ENCODE assay signal across 9 cellular contexts in genomic region chr14:24307575-24308341, GRCh38. TPM values are rescaled to one million over a fixed set of nuclear protein-coding genes. Genes with fewer than 3 reads are reported as not detected.
A peak's percentile ranks its signal among the peaks of the same experiment; 100 is the strongest.
DNase-seq lines count a peak whose midpoint lies in the region; ATAC-seq and TF ChIP-seq lines count a peak whose summit lies in the region.
"Had no signal": no experiment of that assay in that cellular context is flagged by ENCODE, and none has a peak within 500 bp of the region (broad histone marks: within the 10 kb centered on the region; RNA-seq: fewer than 3 reads in every experiment).

TSS of gene CIDEB (minus strand) at chr14:24307977. CDS start at chr14:24307858, 119 bp downstream.

- no peaks in the 10 kb centered on the region for H3K9me3 Mint-ChIP-seq in CD4-positive, alpha-beta T cell
- no peaks in the 10 kb centered on the region for H3K9me3 Mint-ChIP-seq in H9
- no peaks in the 10 kb centered on the region for H3K9me3 Mint-ChIP-seq in activated CD8-positive, alpha-beta memory T cell treated with anti-CD3 and anti-CD28 coated beads, Interleukin-2, amount 10 ng/mL, durations not matched to agents 7 days and 5 days (ENCODE audit: low read depth)

- no peaks in the 10 kb centered on the region for H4K20me1 ChIP-seq in H9 (ENCODE audit: control insufficient read depth, insufficient read depth, insufficient read length)

- H3K4ac ChIP-seq in H9 (ENCODE audit: low read depth, low read length), result no peak within 1 kb of the TSS

- H2BK12ac ChIP-seq in H9 (ENCODE audit: insufficient read length, low read depth, low read length), result no peak within 1 kb of the TSS

- H3K36me3 Mint-ChIP-seq in CD4-positive, alpha-beta T cell (ENCODE audit: low read depth), result peaks cover 60% of the 10 kb centered on the region
- peaks cover 31 to 67% (median 51%) of the 10 kb centered on the region in 3 experiments for H3K36me3 Mint-ChIP-seq in H9 (ENCODE audit: insufficient read depth in 1 of 3, low read depth in 3 of 3)
- H3K36me3 Mint-ChIP-seq in activated CD8-positive, alpha-beta memory T cell treated with anti-CD3 and anti-CD28 coated beads, Interleukin-2, amount 10 ng/mL, durations not matched to agents 7 days and 5 days, result peaks cover 41% of the 10 kb centered on the region

- H3K9ac ChIP-seq in H9 (ENCODE audit: extremely low read depth, insufficient read length, low read length) (no peak within 1 kb of the TSS), endocrine pancreas (ENCODE audit: control insufficient read depth, insufficient read depth, low read length) (peak within 1 kb of the TSS; percentile 67)

- H3K4me1 Mint-ChIP-seq in CD4-positive, alpha-beta T cell (ENCODE audit: low read depth), result peaks cover 52% of the 10 kb centered on the region
- H3K4me1 Mint-ChIP-seq in H9, result peaks cover 5 to 6% of the 10 kb centered on the region in 2 experiments; a peak in 3 of 4 replicates
- H3K4me1 Mint-ChIP-seq in activated CD8-positive, alpha-beta memory T cell treated with anti-CD3 and anti-CD28 coated beads, Interleukin-2, amount 10 ng/mL, durations not matched to agents 7 days and 5 days, result peaks cover 42% of the 10 kb centered on the region

- POLR2A ChIA-PET in CD4-positive, alpha-beta T cell (lab: Charles Lee), result interaction anchor here (0.7 to 5.5 kb wide), 14 partner anchors 8 to 249 kb away, joined by 3 to 52 read pairs (median 4); partner anchors contain the start of genes CBLN3, DCAF11, DHRS1 and IPO4

- peak in 9 of 10 experiments; percentile 36 to 61 (median 47) for DNase-seq in CD4-positive, alpha-beta T cell
- DNase-seq in H9, result peak; percentile 68
- peak; percentile 25 for DNase-seq in NCI-H748 treated with DMSO at 0.1 percent for 48 hours (lab: John Stamatoyannopoulos, UW)
- DNase-seq in activated CD8-positive, alpha-beta memory T cell treated with anti-CD3 and anti-CD28 coated beads, Interleukin-2, amount 10 ng/mL, durations not matched to agents 7 days and 5 days, result peak; percentile 76
- DNase-seq in mucosa of descending colon, result peak in 2 of 3 donors; percentile 84 to 88
- DNase-seq in thyroid gland, result peak; percentile 48 to 60

- no peak within 1 kb of the TSS for H3T11ph ChIP-seq in H9 (ENCODE audit: low read length)

- H3K27me3 Mint-ChIP-seq in CD4-positive, alpha-beta T cell, result no peaks in the 10 kb centered on the region
- no peaks in the 10 kb centered on the region for H3K27me3 Mint-ChIP-seq in H9 (ENCODE audit: low read depth)
- H3K27me3 Mint-ChIP-seq in activated CD8-positive, alpha-beta memory T cell treated with anti-CD3 and anti-CD28 coated beads, Interleukin-2, amount 10 ng/mL, durations not matched to agents 7 days and 5 days, result no peaks in the 10 kb centered on the region

- H2AK5ac ChIP-seq in H9 (ENCODE audit: insufficient read length, low read length), result no peak within 1 kb of the TSS

- no peak within 1 kb of the TSS for H4K8ac ChIP-seq in H9 (replicated peaks; ENCODE audit: insufficient read length, low read depth, low read length)

- TF ChIP-seq POLR2A in thyroid gland (IDR thresholded peaks at IDR 0.05), result no peak

- CTCF ChIA-PET in CD4-positive, alpha-beta T cell (lab: Charles Lee), result interaction anchor here (0.7 to 4.9 kb wide), 24 partner anchors 8 to 164 kb away, joined by 3 to 67 read pairs (median 4); partner anchors contain the start of genes CHMP4A, DHRS1, NOP9 and RABGGTA
- CTCF ChIA-PET in activated CD8-positive, alpha-beta memory T cell treated with anti-CD3 and anti-CD28 coated beads, Interleukin-2, amount 10 ng/mL, durations not matched to agents 7 days and 5 days (lab: Charles Lee), result interaction anchor here (0.6 to 20.8 kb wide), 34 partner anchors 9 to 249 kb away, joined by 3 to 541 read pairs (median 6); partner anchors contain the start of genes ADCY4, CBLN3, CHMP4A and DHRS1

- H3K18ac ChIP-seq in H9 (ENCODE audit: insufficient read length, low read depth, low read length), result no peak within 1 kb of the TSS

- no peak within 1 kb of the TSS for H2BK20ac ChIP-seq in H9 (ENCODE audit: low read depth, low read length, poor library complexity, severe bottlenecking)

- no peaks in the 10 kb centered on the region for H3K79me1 ChIP-seq in H9 (ENCODE audit: insufficient read depth, low read depth, low read length, poor library complexity, severe bottlenecking)

- H2AFZ ChIP-seq in H9 (ENCODE audit: low read length), result no peak within 1 kb of the TSS

- no peaks in the 10 kb centered on the region for H3K79me2 ChIP-seq in H9 (ENCODE audit: insufficient read depth, low read length)

- H3K4me1 ChIP-seq in H9 (ENCODE audit: insufficient read depth, low read length) (no peaks in the 10 kb centered on the region), endocrine pancreas (ENCODE audit: control insufficient read depth, insufficient read depth, low read length) (no peaks in the 10 kb centered on the region), mucosa of descending colon (ENCODE audit: low read depth) (peaks cover 45% of the 10 kb centered on the region), thyroid gland (peaks cover 19 to 41% of the 10 kb centered on the region in 2 donors)

- H4K91ac ChIP-seq in H9 (ENCODE audit: insufficient read length, low read depth, low read length), result no peak within 1 kb of the TSS

- peak within 1 kb of the TSS; percentile 76 for H3K27ac Mint-ChIP-seq in CD4-positive, alpha-beta T cell
- H3K27ac Mint-ChIP-seq in H9, result peak within 1 kb of the TSS in 2 of 3 experiments; percentile 12 to 64; a peak in 3 of 7 replicates
- peak within 1 kb of the TSS; percentile 67 for H3K27ac Mint-ChIP-seq in activated CD8-positive, alpha-beta memory T cell treated with anti-CD3 and anti-CD28 coated beads, Interleukin-2, amount 10 ng/mL, durations not matched to agents 7 days and 5 days

- no peak within 1 kb of the TSS for H3K56ac ChIP-seq in H9 (ENCODE audit: insufficient read length, low read depth, low read length)

- H3K4me3 Mint-ChIP-seq in CD4-positive, alpha-beta T cell, result peak within 1 kb of the TSS; percentile 54
- peak within 1 kb of the TSS in 1 of 2 experiments; percentile 3; a peak in 1 of 5 replicates for H3K4me3 Mint-ChIP-seq in H9
- H3K4me3 Mint-ChIP-seq in activated CD8-positive, alpha-beta memory T cell treated with anti-CD3 and anti-CD28 coated beads, Interleukin-2, amount 10 ng/mL, durations not matched to agents 7 days and 5 days, result no peak within 1 kb of the TSS

- H2BK5ac ChIP-seq in H9 (ENCODE audit: insufficient read length, low read length), result no peak within 1 kb of the TSS

- intact Hi-C loops in CD4-positive, alpha-beta T cell (cut with DNase I, micrococcal nuclease), result no loop called here
- intact Hi-C loops in mucosa of descending colon (cut with DNase I, micrococcal nuclease), result no loop called here
- intact Hi-C loops in thyroid gland (cut with DNase I), result no loop called here

- no peaks in the 10 kb centered on the region for H3K23me2 ChIP-seq in H9 (ENCODE audit: insufficient read length, low read depth, low read length, poor library complexity, severe bottlenecking)

- H3K36me3 ChIP-seq in endocrine pancreas (ENCODE audit: control insufficient read depth, insufficient read depth, low read length), result no peaks in the 10 kb centered on the region
- peaks cover 8% of the 10 kb centered on the region for H3K36me3 ChIP-seq in mucosa of descending colon (ENCODE audit: low read depth)
- peaks cover 34 to 35% of the 10 kb centered on the region in 2 donors for H3K36me3 ChIP-seq in thyroid gland

- H3K23ac ChIP-seq in H9 (ENCODE audit: insufficient read length, low read depth, low read length), result no peak within 1 kb of the TSS

- no peak within 1 kb of the TSS for H2BK15ac ChIP-seq in H9 (ENCODE audit: low read depth, low read length)

- no peaks in the 10 kb centered on the region for H3K9me3 ChIP-seq in CD4-positive, alpha-beta T cell (ENCODE audit: control insufficient read depth, low read length)
- no peaks in the 10 kb centered on the region for H3K9me3 ChIP-seq in H9 (ENCODE audit: control insufficient read depth, low read depth, low read length)
- no peaks in the 10 kb centered on the region for H3K9me3 ChIP-seq in endocrine pancreas (ENCODE audit: control insufficient read depth, low read length)
- no peaks in the 10 kb centered on the region for H3K9me3 ChIP-seq in mucosa of descending colon
- no peaks in the 10 kb centered on the region for H3K9me3 ChIP-seq in thyroid gland

- no peak within 1 kb of the TSS for H3K4me3 ChIP-seq in endocrine pancreas (ENCODE audit: control insufficient read depth, insufficient read depth, low read length)
- no peak within 1 kb of the TSS for H3K4me3 ChIP-seq in mucosa of descending colon
- no peak within 1 kb of the TSS for H3K4me3 ChIP-seq in thyroid gland (replicated peaks in 1 of 3)
- H3K4me3 ChIP-seq: SK-N-MC had no signal

- no CpG with 5 or more reads among the region's 6 CpGs for WGBS in H9 (ENCODE audit: extremely low coverage, insufficient read length, low lambda C conversion rate)
- WGBS in thyroid gland, 2 donors, result 61 to 67% methylated on average over 6 of the region's 6 CpGs

- H3K14ac ChIP-seq in H9 (ENCODE audit: insufficient read depth, low read length), result no peak within 1 kb of the TSS

- no peak within 1 kb of the TSS for H3K4me2 ChIP-seq in H9 (ENCODE audit: insufficient read depth, insufficient read length, low read length)

- no peak within 1 kb of the TSS for H3K27ac ChIP-seq in CD4-positive, alpha-beta T cell (ENCODE audit: low read depth, low read length)
- H3K27ac ChIP-seq in H9 (ENCODE audit: insufficient read length, low read depth, low read length) (no peak within 1 kb of the TSS), thyroid gland (no peak within 1 kb of the TSS)
- H3K27ac ChIP-seq: SK-N-MC had no signal

- H4K5ac ChIP-seq in H9 (ENCODE audit: insufficient read length, low read depth, low read length), result no peak within 1 kb of the TSS

- peak; percentile 92 for TF ChIP-seq CTCF in CD4-positive, alpha-beta T cell (IDR thresholded peaks at IDR 0.05)
- TF ChIP-seq CTCF in H9 (conservative IDR thresholded peaks at IDR 0.05) (peak; percentile 94), mucosa of descending colon (IDR thresholded peaks at IDR 0.05) (peak; percentile 94), thyroid gland (IDR thresholded peaks at IDR 0.05) (peak; percentile 66 to 93 (median 80))

- peak; percentile 21 for ATAC-seq in CD4-positive, alpha-beta T cell (ENCODE audit: poor library complexity)
- no peak for ATAC-seq in activated CD8-positive, alpha-beta memory T cell treated with anti-CD3 and anti-CD28 coated beads, Interleukin-2, amount 10 ng/mL, durations not matched to agents 7 days and 5 days
- peak; percentile 69 for ATAC-seq in mucosa of descending colon
- no peak for ATAC-seq in HG02840 (IDR thresholded peaks at IDR 0.05; ENCODE audit: low FRiP score, unreplicated experiment)

- no peak within 1 kb of the TSS for H2BK120ac ChIP-seq in H9 (ENCODE audit: low read depth, low read length, poor library complexity, severe bottlenecking)

- no peaks in the 10 kb centered on the region for H3K27me3 ChIP-seq in CD4-positive, alpha-beta T cell (ENCODE audit: control insufficient read depth, insufficient read depth, low read length)
- H3K27me3 ChIP-seq in H9 (ENCODE audit: insufficient read depth, low read length) (no peaks in the 10 kb centered on the region), endocrine pancreas (ENCODE audit: control insufficient read depth, insufficient read depth, low read length) (no peaks in the 10 kb centered on the region), thyroid gland (no peaks in the 10 kb centered on the region)

RNA-seq across cellular contexts. Expression of gene CIDEB, which starts in this region (rescaled TPM):
- total RNA-seq in CD4-positive, alpha-beta T cell, result 1 to 10 TPM; 7.4 to 9.2 TPM
- total RNA-seq in H9 (2021) (not detected in 2 replicates), mucosa of descending colon (10 to 100 TPM in 2 of 3 donors, 1 to 10 TPM in 1; 8.5 to 15.8 (median 12.1) TPM), thyroid gland (10 to 100 TPM in 1 of 4 donors, 1 to 10 TPM in 3; 4.6 to 13.0 (median 9.5) TPM)
- total RNA-seq in activated CD8-positive, alpha-beta memory T cell treated with anti-CD3 and anti-CD28 coated beads, Interleukin-2, amount 10 ng/mL, durations not matched to agents 7 days and 5 days, result 10 to 100 TPM; 24.5 to 44.2 TPM

Comparison
In these comparisons a context has a peak if more than half of its experiments do, and no peak if none do; other contexts are left out.
1. Peak in DNase-seq in H9; RNA of the gene not detected or under 1 TPM.
2. ATAC-seq: peak in CD4-positive, alpha-beta T cell (single experiment) and mucosa of descending colon (single experiment); none in activated CD8-positive, alpha-beta memory T cell treated with anti-CD3 and anti-CD28 coated beads, Interleukin-2, amount 10 ng/mL, durations not matched to agents 7 days and 5 days (single experiment) and HG02840 (single experiment).
3. DNase-seq: peak in every context shown above with its lines; median percentile 86 in mucosa of descending colon; 76 in activated CD8-positive, alpha-beta memory T cell treated with anti-CD3 and anti-CD28 coated beads, Interleukin-2, amount 10 ng/mL, durations not matched to agents 7 days and 5 days; 68 in H9; 54 in thyroid gland; 47 in CD4-positive, alpha-beta T cell; 25 in NCI-H748 treated with DMSO at 0.1 percent for 48 hours.
4. Peak in every context shown above with its lines, with median percentiles within 50 percentile points of each other: H3K27ac Mint-ChIP-seq and CTCF ChIP-seq.